Comparison of ENCODE assay signal across 8 cellular contexts in genomic region chr5:177134653-177135225, GRCh38. TPM values are rescaled to one million over a fixed set of nuclear protein-coding genes. Genes with fewer than 3 reads are reported as not detected.
DNase-seq lines count a peak whose midpoint lies in the region; ATAC-seq and TF ChIP-seq lines count a peak whose summit lies in the region.

No MANE protein-coding gene starts in this region.

- no peaks in the 10 kb centered on the region for H3K36me3 ChIP-seq in kidney epithelial cell (ENCODE audit: control insufficient read depth, insufficient read depth, low read length)
- H3K36me3 ChIP-seq in thyroid gland, result peaks cover 13% of the 10 kb centered on the region in 2 donors

- peaks cover 6% of the 10 kb centered on the region for H3K36me3 Mint-ChIP-seq in activated naive CD4-positive, alpha-beta T cell treated with anti-CD3 and anti-CD28 coated beads, Interleukin-2, amount 50 U/mL, for 24 hours
- H3K36me3 Mint-ChIP-seq in activated T-helper 17 cell treated with anti-CD3 and anti-CD28 coated beads, Interleukin-2, amount 50 U/mL, for 72 hours (ENCODE audit: low read depth), result peaks cover 53% of the 10 kb centered on the region

- TF ChIP-seq CTCF in kidney epithelial cell (IDR thresholded peaks at IDR 0.05; ENCODE audit: insufficient read depth, low read length, poor library complexity, severe bottlenecking), result no peak
- TF ChIP-seq CTCF in thyroid gland (IDR thresholded peaks at IDR 0.05), result no peak

- H3K4me3 Mint-ChIP-seq in activated naive CD4-positive, alpha-beta T cell treated with anti-CD3 and anti-CD28 coated beads, Interleukin-2, amount 50 U/mL, for 24 hours, result peak overlapping the region; percentile 89
- H3K4me3 Mint-ChIP-seq in activated T-helper 17 cell treated with anti-CD3 and anti-CD28 coated beads, Interleukin-2, amount 50 U/mL, for 72 hours, result peak overlapping the region; percentile 70

- H3K27ac Mint-ChIP-seq in activated naive CD4-positive, alpha-beta T cell treated with anti-CD3 and anti-CD28 coated beads, Interleukin-2, amount 50 U/mL, for 24 hours, result peak overlapping the region; percentile 90
- H3K27ac Mint-ChIP-seq in activated T-helper 17 cell treated with anti-CD3 and anti-CD28 coated beads, Interleukin-2, amount 50 U/mL, for 72 hours, result peak overlapping the region; percentile 32

- no peaks in the 10 kb centered on the region for H3K27me3 ChIP-seq in kidney epithelial cell (ENCODE audit: control insufficient read depth, insufficient read depth, low read length)
- no peaks in the 10 kb centered on the region for H3K27me3 ChIP-seq in thyroid gland

- H3K27me3 Mint-ChIP-seq in activated naive CD4-positive, alpha-beta T cell treated with anti-CD3 and anti-CD28 coated beads, Interleukin-2, amount 50 U/mL, for 24 hours, result no peaks in the 10 kb centered on the region
- H3K27me3 Mint-ChIP-seq in activated T-helper 17 cell treated with anti-CD3 and anti-CD28 coated beads, Interleukin-2, amount 50 U/mL, for 72 hours, result no peaks in the 10 kb centered on the region

- peak overlapping the region; percentile 96 to 97 (median 96) for H3K27ac ChIP-seq in thyroid gland

- H3K9me3 ChIP-seq in thyroid gland, result no peaks in the 10 kb centered on the region

- DNase-seq in activated naive CD4-positive, alpha-beta T cell treated with Interleukin-2 at 50 U/mL for 16 hours, result no peak
- no peak for DNase-seq in kidney epithelial cell (ENCODE audit: low read depth)
- DNase-seq in thyroid gland, result no peak
- no peak for DNase-seq in ACHN
- no peak for DNase-seq in MV-4-11 (lab: John Stamatoyannopoulos, UW)
- no peak for DNase-seq in NCI-H1930 (lab: John Stamatoyannopoulos, UW)

- H3K4me1 Mint-ChIP-seq in activated naive CD4-positive, alpha-beta T cell treated with anti-CD3 and anti-CD28 coated beads, Interleukin-2, amount 50 U/mL, for 24 hours, result peaks cover 44% of the 10 kb centered on the region
- peaks cover 15% of the 10 kb centered on the region for H3K4me1 Mint-ChIP-seq in activated T-helper 17 cell treated with anti-CD3 and anti-CD28 coated beads, Interleukin-2, amount 50 U/mL, for 72 hours

- no peak for ATAC-seq in activated T-helper 17 cell treated with anti-CD3 and anti-CD28 coated beads, Interleukin-2, amount 50 U/mL, for 72 hours (replicated peaks)

- TF ChIP-seq POLR2A in thyroid gland (IDR thresholded peaks at IDR 0.05), result no peak

- 22 to 23% methylated on average over 9 to 13 of the region's 13 CpGs for WGBS in thyroid gland, 2 donors

- intact Hi-C loops in thyroid gland (cut with DNase I), result no loop called here

- in situ Hi-C loops in ACHN (cut with HindIII; ENCODE audit: low pct_ligation_motif_present, low pct_unique_long_range_greater_than_20kb, low sequenced_read_pairs), result no loop called here

- H3K9me3 Mint-ChIP-seq in activated naive CD4-positive, alpha-beta T cell treated with anti-CD3 and anti-CD28 coated beads, Interleukin-2, amount 50 U/mL, for 24 hours, result no peaks in the 10 kb centered on the region
- H3K9me3 Mint-ChIP-seq in activated T-helper 17 cell treated with anti-CD3 and anti-CD28 coated beads, Interleukin-2, amount 50 U/mL, for 72 hours, result no peaks in the 10 kb centered on the region

- H3K4me1 ChIP-seq in thyroid gland, result peaks cover 39 to 52% of the 10 kb centered on the region in 2 donors

- peak overlapping the region; percentile 68 for H3K4me3 ChIP-seq in kidney epithelial cell (ENCODE audit: low read depth, low read length)
- H3K4me3 ChIP-seq in thyroid gland (replicated peaks in 1 of 3), result peak overlapping the region; percentile 53 to 88 (median 58)

RNA-seq across cellular contexts. Expression of gene NSD1, which starts 1.2 kb away (rescaled TPM):
- 10 to 100 TPM; 66.7 to 86.1 TPM for total RNA-seq in activated T-helper 17 cell treated with anti-CD3 and anti-CD28 coated beads, Interleukin-2, amount 50 U/mL, for 72 hours
- 33.8 and 37.5 TPM in 2 replicates for total RNA-seq in kidney epithelial cell
- total RNA-seq in thyroid gland, result 100 to 1,000 TPM in 1 of 4 donors, 10 to 100 TPM in 3; 61.9 to 114 (median 73.9) TPM

RNA-seq across cellular contexts. Expression of gene FGFR4, which starts 48.0 kb away (rescaled TPM):
- total RNA-seq in activated T-helper 17 cell treated with anti-CD3 and anti-CD28 coated beads, Interleukin-2, amount 50 U/mL, for 72 hours, result 1 to 10 TPM; 1.7 to 2.4 TPM
- 16.4 and 34.5 TPM in 2 replicates for total RNA-seq in kidney epithelial cell
- 1 to 10 TPM in 2 of 4 donors, under 1 TPM in 1, not detected in 1; 0.49 to 1.2 (median 1.1) TPM for total RNA-seq in thyroid gland
